ENCODE assay signal across 5 cellular contexts in genomic region chr13:18837179-18837745, GRCh38.
DNase-seq lines count a peak whose midpoint lies in the region; ATAC-seq, FAIRE-seq and TF ChIP-seq lines count a peak whose summit lies in the region.
"Not testable (repeated sequence)": the region's sequence is repeated elsewhere in the genome, so short reads cannot be mapped to it uniquely, and the experiment has no call there.

No MANE protein-coding gene starts in this region.

- H4K20me1 ChIP-seq in K562 (replicated peaks; ENCODE audit: control insufficient read depth, insufficient read depth, low read length): not testable (repeated sequence)

- H3K4me2 ChIP-seq in K562 (ENCODE audit: insufficient read depth, low read length); mesendoderm (ENCODE audit: low read length): not testable (repeated sequence)

- H3K23ac ChIP-seq in mesendoderm (ENCODE audit: low read length): not testable (repeated sequence)

- H4K8ac ChIP-seq in mesendoderm (ENCODE audit: low read depth, low read length): peak overlapping the region; percentile 28

- not testable (repeated sequence) for H2AK5ac ChIP-seq in mesendoderm (ENCODE audit: low read length)

- intact Hi-C loops in K562 (cut with micrococcal nuclease); right cardiac atrium (cut with DNase I): not testable (repeated sequence)

- not testable (repeated sequence) for H3K36me3 Mint-ChIP-seq in chondrocyte (ENCODE audit: low read depth)

- H3K9ac ChIP-seq in K562 (ENCODE audit: insufficient read depth in 1 of 2, low read depth in 2 of 2, low read length in 2 of 2); mesendoderm (ENCODE audit: low read length): not testable (repeated sequence)

- H3K4me3 Mint-ChIP-seq in chondrocyte (ENCODE audit: unreplicated experiment): not testable (repeated sequence)

- not testable (repeated sequence) for H3K56ac ChIP-seq in mesendoderm (ENCODE audit: low read length)

- 97% methylated on average over 12 of the region's 26 CpGs for WGBS in K562 (ENCODE audit: insufficient coverage, low coverage, missing lambda C conversion rate)
- WGBS in right cardiac atrium: 91% methylated on average over 26 of the region's 26 CpGs
- WGBS in mesendoderm (ENCODE audit: extremely low coverage, insufficient coverage, low lambda C conversion rate): no CpG with 5 or more reads among the region's 26 CpGs

- not testable (repeated sequence) for H2BK15ac ChIP-seq in mesendoderm (replicated peaks; ENCODE audit: low read depth)

- not testable (repeated sequence) for H3K36me3 ChIP-seq in BE2C; K562 (ENCODE audit: control insufficient read depth, insufficient read depth, low read length); mesendoderm (ENCODE audit: control insufficient read depth, insufficient read depth, low read length)

- H3K27me3 Mint-ChIP-seq in chondrocyte (ENCODE audit: low read depth): not testable (repeated sequence)

- H3K9me3 Mint-ChIP-seq in chondrocyte (ENCODE audit: low read depth): peaks cover 31% of the 10 kb centered on the region

- H3K4ac ChIP-seq in mesendoderm (ENCODE audit: low read depth, low read length): not testable (repeated sequence)

- not testable (repeated sequence) for TF ChIP-seq CTCF in BE2C (IDR thresholded peaks at IDR 0.05; ENCODE audit: low read depth, low read length); K562 (IDR thresholded peaks at IDR 0.05 in 2 of 3, conservative IDR thresholded peaks at IDR 0.05 in 1 of 3; ENCODE audit: insufficient read depth in 2 of 3, low read depth in 1 of 3, low read length in 3 of 3); chondrocyte (IDR thresholded peaks at IDR 0.05)

- not testable (repeated sequence) for H3K79me2 ChIP-seq in K562 (ENCODE audit: control insufficient read depth, insufficient read depth, low read length); mesendoderm (ENCODE audit: control insufficient read depth, insufficient read depth, low read length)

- in situ Hi-C loops in K562 (cut with MboI): not testable (repeated sequence)

- H2AFZ ChIP-seq in K562 (ENCODE audit: low read depth, low read length): not testable (repeated sequence)

- not testable (repeated sequence) for H3K79me1 ChIP-seq in mesendoderm (ENCODE audit: low read length)

- not testable (repeated sequence) for BruUV-seq in K562 (replicated peaks; lab: Mats Ljungman, UMichigan)

- H2BK5ac ChIP-seq in mesendoderm (ENCODE audit: low read length): not testable (repeated sequence)

- not testable (repeated sequence) for H3K9me3 ChIP-seq in BE2C; K562 (replicated peaks; ENCODE audit: control insufficient read depth, insufficient read depth, low read depth, low read length); right cardiac atrium (ENCODE audit: control insufficient read depth, low read length)

- not testable (repeated sequence) for TF ChIP-seq RAD21 in K562 (CRISPR knock-in tag; conservative IDR thresholded peaks at IDR 0.05 in 1 of 2, IDR thresholded peaks at IDR 0.05 in 1 of 2)

- H3K4me3 ChIP-seq in BE2C (ENCODE audit: low read depth, low read length); K562; right cardiac atrium (ENCODE audit: low read length); mesendoderm (ENCODE audit: low read length): not testable (repeated sequence)

- peak; percentile 1 for DNase-seq in BE2C
- not testable (repeated sequence) for DNase-seq in K562 (ENCODE audit: extremely low read depth in 1 of 4, low spot score in 3 of 4); mesendoderm
- peak; percentile 87 for DNase-seq in chondrocyte (ENCODE audit: low spot score)
- peak in 2 of 3 donors; percentile 35 to 44 for DNase-seq in right cardiac atrium

- not testable (repeated sequence) for FAIRE-seq in K562 (lab: Jason Lieb, UNC)

- TF ChIP-seq POLR2A in K562 (conservative IDR thresholded peaks at IDR 0.05): not testable (repeated sequence)

- H3K27me3 ChIP-seq in BE2C; K562 (ENCODE audit: control insufficient read depth in 2 of 2, insufficient read depth in 2 of 2, low read length in 2 of 2); right cardiac atrium (ENCODE audit: control insufficient read depth, insufficient read depth); mesendoderm (ENCODE audit: insufficient read depth, low read length, poor library complexity): not testable (repeated sequence)

- POLR2A ChIA-PET in K562 (lab: Yijun Ruan, JAX): interaction anchor here (1.0 kb wide), 1 partner anchor 37 kb away, joined by 3 read pairs; no protein-coding TSS in a partner anchor

- CTCF ChIA-PET in K562 (lab: Yijun Ruan, JAX; ENCODE audit: low intra/inter-chr PET ratio): not testable (repeated sequence)

- not testable (repeated sequence) for H2BK120ac ChIP-seq in mesendoderm (ENCODE audit: low read depth, low read length)

- not testable (repeated sequence) for H4K5ac ChIP-seq in mesendoderm (ENCODE audit: low read length)

- not testable (repeated sequence) for H3K27ac ChIP-seq in K562 (ENCODE audit: extremely low read depth, low read depth, low read length); right cardiac atrium (ENCODE audit: low read length); mesendoderm (ENCODE audit: low read depth, low read length)

- not testable (repeated sequence) for H3K18ac ChIP-seq in mesendoderm (ENCODE audit: low read length)

- H3K27ac Mint-ChIP-seq in chondrocyte (ENCODE audit: unreplicated experiment): not testable (repeated sequence)

- not testable (repeated sequence) for H3K9me1 ChIP-seq in K562 (ENCODE audit: control insufficient read depth, insufficient read depth, low read length)

- not testable (repeated sequence) for H3K4me1 ChIP-seq in BE2C; K562 (replicated peaks in 1 of 2; ENCODE audit: control insufficient read depth in 2 of 2, insufficient read depth in 2 of 2, low read length in 2 of 2); right cardiac atrium (ENCODE audit: control insufficient read depth, insufficient read depth, low read length); mesendoderm (ENCODE audit: control insufficient read depth, low read depth, low read length)

- peak; percentile 22; the same call in 2 of the 3 replicates for ATAC-seq in K562
- not testable (repeated sequence) for ATAC-seq in right cardiac atrium

- TF ChIP-seq EP300 in K562 (IDR thresholded peaks at IDR 0.05; ENCODE audit: low read length): not testable (repeated sequence)

- H3K4me1 Mint-ChIP-seq in chondrocyte (ENCODE audit: low read depth): not testable (repeated sequence)
